1 cellular context compared by ENCODE assay signal in the genomic region with DNA sequence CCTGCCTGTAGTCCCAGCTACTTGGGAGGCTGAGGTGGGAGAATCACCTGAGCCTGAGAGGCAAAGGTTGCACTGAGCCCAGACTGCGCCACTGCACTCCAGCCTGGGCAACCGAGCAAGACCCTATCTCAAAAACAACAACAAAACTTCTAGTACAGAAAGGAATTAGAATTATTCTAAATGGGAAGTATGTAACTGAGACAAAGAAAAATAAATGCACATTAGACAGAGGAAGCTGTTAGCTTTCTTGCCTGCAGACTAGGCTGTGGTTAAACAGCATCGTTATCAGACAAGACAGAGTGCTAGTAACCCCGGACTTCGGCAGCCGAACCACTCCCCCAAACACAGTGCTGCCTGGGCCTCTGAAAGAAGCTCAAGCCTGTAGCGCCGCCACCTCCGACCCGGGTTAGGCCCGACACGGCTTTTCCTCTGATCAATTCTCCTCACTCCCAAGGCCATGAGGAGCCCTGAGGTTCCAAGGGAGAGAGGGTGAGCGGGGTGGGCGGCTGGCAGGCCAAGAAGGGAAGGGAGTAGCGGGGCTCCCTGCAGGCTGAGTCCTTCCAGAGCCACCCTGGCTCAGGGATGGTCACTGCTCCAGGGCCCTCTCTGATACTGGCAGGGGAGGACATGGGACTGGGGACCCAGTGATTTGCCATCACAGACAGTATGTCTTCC.
TF ChIP-seq lines count a peak whose summit lies in the region.

No MANE protein-coding gene starts in this region.

TF ChIP-seq in K562, 482 proteins besides CTCF, POLR2A, EP300 and RAD21 (continues in another document):
- TF ChIP-seq POLR2G (IDR thresholded peaks at IDR 0.05; ENCODE audit: low read depth, low read length): peak; percentile 68
- no peak for TF ChIP-seq RFX5 (IDR thresholded peaks at IDR 0.05; ENCODE audit: low read depth, low read length)
- TF ChIP-seq MYBL2 (IDR thresholded peaks at IDR 0.05; ENCODE audit: low read depth): no peak
- TF ChIP-seq MYBL2 (CRISPR knock-in tag; IDR thresholded peaks at IDR 0.05; ENCODE audit: borderline replicate concordance): no peak
- TF ChIP-seq CREB1 (IDR thresholded peaks at IDR 0.05): 0 out of 2 replicates have a peak, but pooled peaks have one; percentile 20
- no peak for TF ChIP-seq CREB1 (CRISPR knock-in tag; IDR thresholded peaks at IDR 0.05)
- no peak for TF ChIP-seq JUN (IDR thresholded peaks at IDR 0.05; ENCODE audit: borderline replicate concordance, low read depth, low read length)
- no peak for TF ChIP-seq JUN (CRISPR knock-in tag; IDR thresholded peaks at IDR 0.05; ENCODE audit: borderline replicate concordance)
- TF ChIP-seq CBFA2T3 (IDR thresholded peaks at IDR 0.05): peak; percentile 86
- TF ChIP-seq MEIS2 (IDR thresholded peaks at IDR 0.05; ENCODE audit: partially characterized antibody): peak; percentile 69
- TF ChIP-seq TCF7L2 (IDR thresholded peaks at IDR 0.05; ENCODE audit: low read depth, low read length): no peak
- no peak for TF ChIP-seq BACH1 (tag; IDR thresholded peaks at IDR 0.05)
- no peak for TF ChIP-seq ZBTB7A (IDR thresholded peaks at IDR 0.05; ENCODE audit: borderline replicate concordance, control insufficient read depth, low read depth, low read length)
- no peak for TF ChIP-seq ZBTB1 (CRISPR knock-in tag; IDR thresholded peaks at IDR 0.05; ENCODE audit: borderline replicate concordance, low read depth)
- peak; percentile 14; the same call in 1 of the 2 replicates for TF ChIP-seq NFIC (IDR thresholded peaks at IDR 0.05)
- peak; percentile 66; the same call in 1 of the 2 replicates for TF ChIP-seq ZBED1 (IDR thresholded peaks at IDR 0.05)
- TF ChIP-seq MTA2 (IDR thresholded peaks at IDR 0.05; ENCODE audit: low read depth): peak; percentile 51; the same call in 1 of the 2 replicates
- TF ChIP-seq KDM2B (CRISPR knock-in tag; IDR thresholded peaks at IDR 0.05): no peak
- peak; percentile 63; the same call in 1 of the 2 replicates for TF ChIP-seq GATA2 (CRISPR knock-in tag; IDR thresholded peaks at IDR 0.05)
- peak; percentile 81 for TF ChIP-seq LEF1 (IDR thresholded peaks at IDR 0.05)
- TF ChIP-seq, protein P1, sequence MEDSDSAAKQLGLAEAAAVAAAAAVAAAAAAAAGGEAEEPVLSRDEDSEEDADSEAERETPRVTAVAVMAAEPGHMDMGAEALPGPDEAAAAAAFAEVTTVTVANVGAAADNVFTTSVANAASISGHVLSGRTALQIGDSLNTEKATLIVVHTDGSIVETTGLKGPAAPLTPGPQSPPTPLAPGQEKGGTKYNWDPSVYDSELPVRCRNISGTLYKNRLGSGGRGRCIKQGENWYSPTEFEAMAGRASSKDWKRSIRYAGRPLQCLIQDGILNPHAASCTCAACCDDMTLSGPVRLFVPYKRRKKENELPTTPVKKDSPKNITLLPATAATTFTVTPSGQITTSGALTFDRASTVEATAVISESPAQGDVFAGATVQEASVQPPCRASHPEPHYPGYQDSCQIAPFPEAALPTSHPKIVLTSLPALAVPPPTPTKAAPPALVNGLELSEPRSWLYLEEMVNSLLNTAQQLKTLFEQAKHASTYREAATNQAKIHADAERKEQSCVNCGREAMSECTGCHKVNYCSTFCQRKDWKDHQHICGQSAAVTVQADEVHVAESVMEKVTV (CRISPR knock-in tag; IDR thresholded peaks at IDR 0.05): no peak
- TF ChIP-seq, protein P2, sequence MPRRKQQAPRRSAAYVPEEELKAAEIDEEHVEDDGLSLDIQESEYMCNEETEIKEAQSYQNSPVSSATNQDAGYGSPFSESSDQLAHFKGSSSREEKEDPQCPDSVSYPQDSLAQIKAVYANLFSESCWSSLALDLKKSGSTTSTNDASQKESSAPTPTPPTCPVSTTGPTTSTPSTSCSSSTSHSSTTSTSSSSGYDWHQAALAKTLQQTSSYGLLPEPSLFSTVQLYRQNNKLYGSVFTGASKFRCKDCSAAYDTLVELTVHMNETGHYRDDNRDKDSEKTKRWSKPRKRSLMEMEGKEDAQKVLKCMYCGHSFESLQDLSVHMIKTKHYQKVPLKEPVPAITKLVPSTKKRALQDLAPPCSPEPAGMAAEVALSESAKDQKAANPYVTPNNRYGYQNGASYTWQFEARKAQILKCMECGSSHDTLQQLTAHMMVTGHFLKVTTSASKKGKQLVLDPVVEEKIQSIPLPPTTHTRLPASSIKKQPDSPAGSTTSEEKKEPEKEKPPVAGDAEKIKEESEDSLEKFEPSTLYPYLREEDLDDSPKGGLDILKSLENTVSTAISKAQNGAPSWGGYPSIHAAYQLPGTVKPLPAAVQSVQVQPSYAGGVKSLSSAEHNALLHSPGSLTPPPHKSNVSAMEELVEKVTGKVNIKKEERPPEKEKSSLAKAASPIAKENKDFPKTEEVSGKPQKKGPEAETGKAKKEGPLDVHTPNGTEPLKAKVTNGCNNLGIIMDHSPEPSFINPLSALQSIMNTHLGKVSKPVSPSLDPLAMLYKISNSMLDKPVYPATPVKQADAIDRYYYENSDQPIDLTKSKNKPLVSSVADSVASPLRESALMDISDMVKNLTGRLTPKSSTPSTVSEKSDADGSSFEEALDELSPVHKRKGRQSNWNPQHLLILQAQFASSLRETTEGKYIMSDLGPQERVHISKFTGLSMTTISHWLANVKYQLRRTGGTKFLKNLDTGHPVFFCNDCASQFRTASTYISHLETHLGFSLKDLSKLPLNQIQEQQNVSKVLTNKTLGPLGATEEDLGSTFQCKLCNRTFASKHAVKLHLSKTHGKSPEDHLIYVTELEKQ (CRISPR knock-in tag; IDR thresholded peaks at IDR 0.05): no peak
- TF ChIP-seq THRAP3 (IDR thresholded peaks at IDR 0.05; ENCODE audit: borderline replicate concordance): no peak
- TF ChIP-seq, protein P3, sequence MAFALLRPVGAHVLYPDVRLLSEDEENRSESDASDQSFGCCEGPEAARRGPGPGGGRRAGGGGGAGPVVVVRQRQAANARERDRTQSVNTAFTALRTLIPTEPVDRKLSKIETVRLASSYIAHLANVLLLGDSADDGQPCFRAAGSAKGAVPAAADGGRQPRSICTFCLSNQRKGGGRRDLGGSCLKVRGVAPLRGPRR (CRISPR knock-in tag; IDR thresholded peaks at IDR 0.05): no peak
- no peak for TF ChIP-seq FOXK1 (CRISPR knock-in tag; IDR thresholded peaks at IDR 0.05; ENCODE audit: borderline replicate concordance)
- peak; percentile 34; the same call in 1 of the 2 replicates for TF ChIP-seq NCOA1 (IDR thresholded peaks at IDR 0.05; ENCODE audit: low read depth)
- no peak for TF ChIP-seq MECOM (CRISPR knock-in tag; IDR thresholded peaks at IDR 0.05)
- no peak for TF ChIP-seq WHSC1 (IDR thresholded peaks at IDR 0.05; ENCODE audit: low read length)
- no peak for TF ChIP-seq EP400 (IDR thresholded peaks at IDR 0.05)
- peak; percentile 15; the same call in 1 of the 2 replicates for TF ChIP-seq PHF21A (IDR thresholded peaks at IDR 0.05; ENCODE audit: borderline replicate concordance, low read depth)
- TF ChIP-seq ZNF57 (CRISPR knock-in tag; IDR thresholded peaks at IDR 0.05): no peak
- TF ChIP-seq POLR2AphosphoS5 (IDR thresholded peaks at IDR 0.05; ENCODE audit: control insufficient read depth, insufficient read depth, low read depth, low read length): peak; percentile 69
- TF ChIP-seq CC2D1A (IDR thresholded peaks at IDR 0.05): no peak
- TF ChIP-seq PHB (CRISPR knock-in tag; IDR thresholded peaks at IDR 0.05): no peak
- TF ChIP-seq U2AF2 (optimal IDR thresholded peaks at IDR 0.05; ENCODE audit: low read depth, low read length): no peak
- peak in 1 of 2 experiments; percentile 47; a peak in 1 of 4 replicates for TF ChIP-seq ETV6 (IDR thresholded peaks at IDR 0.05; ENCODE audit: borderline replicate concordance in 1 of 2, low read depth in 2 of 2, low read length in 1 of 2)
- TF ChIP-seq ETV6 (CRISPR knock-in tag; IDR thresholded peaks at IDR 0.05; ENCODE audit: borderline replicate concordance): no peak
- TF ChIP-seq, protein P4, sequence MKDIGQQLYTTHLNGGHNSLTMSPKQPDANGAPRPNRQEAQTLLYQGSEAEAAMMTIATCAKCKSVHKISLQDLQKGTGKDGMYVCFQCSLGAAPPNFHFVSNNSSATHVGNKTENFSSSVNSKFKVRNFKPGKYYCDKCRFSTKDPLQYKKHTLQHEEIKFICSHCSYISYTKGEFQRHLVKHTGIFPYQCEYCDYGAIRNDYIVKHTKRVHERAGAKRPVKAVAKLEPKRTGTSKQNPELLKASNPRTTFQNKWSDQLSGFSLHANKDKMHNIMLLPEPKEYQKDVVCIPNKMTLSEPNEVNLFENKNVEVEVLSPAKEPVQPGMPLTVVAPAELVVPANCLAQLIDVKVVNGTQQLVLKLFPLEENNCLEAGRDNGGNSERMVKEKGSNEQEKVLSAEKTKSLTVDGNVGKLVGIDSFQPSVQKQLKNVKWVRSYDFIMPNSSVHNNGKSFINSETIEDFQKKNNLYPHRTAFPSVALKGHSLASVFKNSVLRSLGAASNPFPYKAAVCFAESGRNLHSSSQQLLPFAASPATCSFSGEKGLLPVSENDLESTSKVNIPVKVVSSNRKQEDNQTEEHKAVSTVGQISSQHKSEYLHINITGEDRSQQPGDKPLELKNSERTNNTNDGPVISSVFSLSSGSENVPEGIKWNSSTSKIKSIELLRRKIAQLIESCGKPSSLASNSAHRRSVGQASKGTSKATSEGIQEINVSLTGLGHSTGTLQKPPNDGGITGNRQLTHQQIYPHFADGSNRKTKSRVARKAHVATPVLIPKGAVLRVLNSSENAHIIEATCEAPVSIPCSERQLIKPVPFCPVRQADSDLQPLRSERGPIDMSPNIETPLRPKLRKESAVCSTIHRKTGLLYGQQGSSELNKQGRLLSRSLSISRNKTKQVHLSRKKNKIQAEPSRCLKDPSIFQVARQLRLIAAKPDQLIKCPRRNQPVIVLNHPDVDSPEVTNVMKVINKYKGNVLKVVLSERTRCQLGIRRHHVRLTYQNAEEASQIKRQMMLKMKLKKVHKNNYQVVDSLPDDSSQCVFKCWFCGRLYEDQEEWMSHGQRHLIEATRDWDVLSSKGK (CRISPR knock-in tag; IDR thresholded peaks at IDR 0.05): no peak
- TF ChIP-seq ZNF583 (CRISPR knock-in tag; IDR thresholded peaks at IDR 0.05): peak; percentile 71; the same call in 1 of the 2 replicates
- TF ChIP-seq, protein P5, sequence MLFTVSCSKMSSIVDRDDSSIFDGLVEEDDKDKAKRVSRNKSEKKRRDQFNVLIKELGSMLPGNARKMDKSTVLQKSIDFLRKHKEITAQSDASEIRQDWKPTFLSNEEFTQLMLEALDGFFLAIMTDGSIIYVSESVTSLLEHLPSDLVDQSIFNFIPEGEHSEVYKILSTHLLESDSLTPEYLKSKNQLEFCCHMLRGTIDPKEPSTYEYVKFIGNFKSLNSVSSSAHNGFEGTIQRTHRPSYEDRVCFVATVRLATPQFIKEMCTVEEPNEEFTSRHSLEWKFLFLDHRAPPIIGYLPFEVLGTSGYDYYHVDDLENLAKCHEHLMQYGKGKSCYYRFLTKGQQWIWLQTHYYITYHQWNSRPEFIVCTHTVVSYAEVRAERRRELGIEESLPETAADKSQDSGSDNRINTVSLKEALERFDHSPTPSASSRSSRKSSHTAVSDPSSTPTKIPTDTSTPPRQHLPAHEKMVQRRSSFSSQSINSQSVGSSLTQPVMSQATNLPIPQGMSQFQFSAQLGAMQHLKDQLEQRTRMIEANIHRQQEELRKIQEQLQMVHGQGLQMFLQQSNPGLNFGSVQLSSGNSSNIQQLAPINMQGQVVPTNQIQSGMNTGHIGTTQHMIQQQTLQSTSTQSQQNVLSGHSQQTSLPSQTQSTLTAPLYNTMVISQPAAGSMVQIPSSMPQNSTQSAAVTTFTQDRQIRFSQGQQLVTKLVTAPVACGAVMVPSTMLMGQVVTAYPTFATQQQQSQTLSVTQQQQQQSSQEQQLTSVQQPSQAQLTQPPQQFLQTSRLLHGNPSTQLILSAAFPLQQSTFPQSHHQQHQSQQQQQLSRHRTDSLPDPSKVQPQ (CRISPR knock-in tag; IDR thresholded peaks at IDR 0.05; ENCODE audit: borderline replicate concordance): no peak
- TF ChIP-seq NFE2 (IDR thresholded peaks at IDR 0.05; ENCODE audit: low read depth): peak; percentile 27; the same call in 1 of the 2 replicates
- no peak for TF ChIP-seq HNRNPK (IDR thresholded peaks at IDR 0.05; ENCODE audit: low read depth, low read length, poor library complexity, severe bottlenecking)
- TF ChIP-seq KLF10 (CRISPR knock-in tag; IDR thresholded peaks at IDR 0.05): no peak
- no peak for TF ChIP-seq KAT7 (CRISPR knock-in tag; IDR thresholded peaks at IDR 0.05; ENCODE audit: borderline replicate concordance)
- TF ChIP-seq, protein P6, sequence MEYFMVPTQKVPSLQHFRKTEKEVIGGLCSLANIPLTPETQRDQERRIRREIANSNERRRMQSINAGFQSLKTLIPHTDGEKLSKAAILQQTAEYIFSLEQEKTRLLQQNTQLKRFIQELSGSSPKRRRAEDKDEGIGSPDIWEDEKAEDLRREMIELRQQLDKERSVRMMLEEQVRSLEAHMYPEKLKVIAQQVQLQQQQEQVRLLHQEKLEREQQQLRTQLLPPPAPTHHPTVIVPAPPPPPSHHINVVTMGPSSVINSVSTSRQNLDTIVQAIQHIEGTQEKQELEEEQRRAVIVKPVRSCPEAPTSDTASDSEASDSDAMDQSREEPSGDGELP (CRISPR knock-in tag; IDR thresholded peaks at IDR 0.05; ENCODE audit: borderline replicate concordance): peak; percentile 56; the same call in 1 of the 2 replicates
- TF ChIP-seq CTBP1 (IDR thresholded peaks at IDR 0.05; ENCODE audit: borderline replicate concordance): peak; percentile 81; the same call in 1 of the 2 replicates
- TF ChIP-seq, protein P7, sequence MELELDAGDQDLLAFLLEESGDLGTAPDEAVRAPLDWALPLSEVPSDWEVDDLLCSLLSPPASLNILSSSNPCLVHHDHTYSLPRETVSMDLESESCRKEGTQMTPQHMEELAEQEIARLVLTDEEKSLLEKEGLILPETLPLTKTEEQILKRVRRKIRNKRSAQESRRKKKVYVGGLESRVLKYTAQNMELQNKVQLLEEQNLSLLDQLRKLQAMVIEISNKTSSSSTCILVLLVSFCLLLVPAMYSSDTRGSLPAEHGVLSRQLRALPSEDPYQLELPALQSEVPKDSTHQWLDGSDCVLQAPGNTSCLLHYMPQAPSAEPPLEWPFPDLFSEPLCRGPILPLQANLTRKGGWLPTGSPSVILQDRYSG (tag; conservative IDR thresholded peaks at IDR 0.05; ENCODE audit: low read depth): no peak
- TF ChIP-seq MCM2 (IDR thresholded peaks at IDR 0.05; ENCODE audit: low read depth): no peak
- no peak for TF ChIP-seq ATF1 (CRISPR knock-in tag; IDR thresholded peaks at IDR 0.05)
- peak; percentile 57 for TF ChIP-seq ATF1 (tag; IDR thresholded peaks at IDR 0.05)
- peak; percentile 38 to 60; a peak in 1 of 4 replicates for TF ChIP-seq KDM1A (IDR thresholded peaks at IDR 0.05)
- TF ChIP-seq ZNF780A (CRISPR knock-in tag; IDR thresholded peaks at IDR 0.05): no peak
- TF ChIP-seq SPI1 (IDR thresholded peaks at IDR 0.05; ENCODE audit: borderline replicate concordance, low read depth, low read length): no peak
- TF ChIP-seq, protein P8, sequence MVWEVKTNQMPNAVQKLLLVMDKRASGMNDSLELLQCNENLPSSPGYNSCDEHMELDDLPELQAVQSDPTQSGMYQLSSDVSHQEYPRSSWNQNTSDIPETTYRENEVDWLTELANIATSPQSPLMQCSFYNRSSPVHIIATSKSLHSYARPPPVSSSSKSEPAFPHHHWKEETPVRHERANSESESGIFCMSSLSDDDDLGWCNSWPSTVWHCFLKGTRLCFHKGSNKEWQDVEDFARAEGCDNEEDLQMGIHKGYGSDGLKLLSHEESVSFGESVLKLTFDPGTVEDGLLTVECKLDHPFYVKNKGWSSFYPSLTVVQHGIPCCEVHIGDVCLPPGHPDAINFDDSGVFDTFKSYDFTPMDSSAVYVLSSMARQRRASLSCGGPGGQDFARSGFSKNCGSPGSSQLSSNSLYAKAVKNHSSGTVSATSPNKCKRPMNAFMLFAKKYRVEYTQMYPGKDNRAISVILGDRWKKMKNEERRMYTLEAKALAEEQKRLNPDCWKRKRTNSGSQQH (CRISPR knock-in tag; IDR thresholded peaks at IDR 0.05): no peak
- TF ChIP-seq ZNF408 (CRISPR knock-in tag; IDR thresholded peaks at IDR 0.05; ENCODE audit: low read depth): no peak
- no peak for TF ChIP-seq FUS (optimal IDR thresholded peaks at IDR 0.05; ENCODE audit: low read depth, low read length)
